21 cellular contexts compared by ENCODE assay signal in genomic region chr9:22514866-22515265, GRCh38.
"Had no signal": no experiment of that assay in that cellular context is flagged by ENCODE, and none has a peak within 500 bp of the region (broad histone marks: within the 10 kb centered on the region; RNA-seq: fewer than 3 reads in every experiment).

No MANE protein-coding gene starts in this region.

- ATAC-seq: activated naive CD4-positive, alpha-beta T cell treated with anti-CD3 and anti-CD28 coated beads, Interleukin-2, amount 50 U/mL, for 72 hours; left lobe of liver had no signal

- H3K27me3 ChIP-seq: adrenal gland, right atrium auricular region, suprapubic skin, transverse colon, uterus had no signal

- H3K36me3 ChIP-seq: adrenal gland, right atrium auricular region, suprapubic skin, transverse colon, uterus had no signal

- H3K27ac Mint-ChIP-seq: activated naive CD4-positive, alpha-beta T cell treated with anti-CD3 and anti-CD28 coated beads, Interleukin-2, amount 50 U/mL, for 72 hours; dendritic cell treated with granulocyte-macrophage colony-stimulating factor and Interleukin-4, amounts not matched to agents 40 ng/mL and 50 ng/mL, for 4 days; progenitor cell of endocrine pancreas; stimulated activated naive CD8-positive, alpha-beta T cell treated with anti-CD3 and anti-CD28 coated beads, Interleukin-15, Interleukin-2, amounts not matched to agents 100 ng/mL and 50 ng/mL, for 24 hours; T-helper 2 cell treated with Interferon-gamma antibody and Interleukin-4, amounts not matched to agents 5 μg/mL and 100 μg/mL, for 36 hours had no signal

- H3K9me3 ChIP-seq: adrenal gland, right atrium auricular region, suprapubic skin, transverse colon, uterus had no signal

- FAIRE-seq: astrocyte, TTC549 had no signal

- H3K27ac ChIP-seq: adrenal gland, right atrium auricular region, suprapubic skin, transverse colon, uterus had no signal

- H3K4me3 Mint-ChIP-seq: dendritic cell treated with granulocyte-macrophage colony-stimulating factor and Interleukin-4, amounts not matched to agents 40 ng/mL and 50 ng/mL, for 4 days; stimulated activated naive CD8-positive, alpha-beta T cell treated with anti-CD3 and anti-CD28 coated beads, Interleukin-15, Interleukin-2, amounts not matched to agents 100 ng/mL and 50 ng/mL, for 24 hours; T-helper 2 cell treated with Interferon-gamma antibody and Interleukin-4, amounts not matched to agents 5 μg/mL and 100 μg/mL, for 36 hours had no signal

- H3K27me3 Mint-ChIP-seq: dendritic cell treated with granulocyte-macrophage colony-stimulating factor and Interleukin-4, amounts not matched to agents 40 ng/mL and 50 ng/mL, for 4 days; progenitor cell of endocrine pancreas; stimulated activated naive CD8-positive, alpha-beta T cell treated with anti-CD3 and anti-CD28 coated beads, Interleukin-15, Interleukin-2, amounts not matched to agents 100 ng/mL and 50 ng/mL, for 24 hours had no signal

- H3K36me3 Mint-ChIP-seq: activated naive CD4-positive, alpha-beta T cell treated with anti-CD3 and anti-CD28 coated beads, Interleukin-2, amount 50 U/mL, for 72 hours had no signal

- H3K4me1 ChIP-seq: adrenal gland, right atrium auricular region, suprapubic skin, transverse colon, uterus had no signal

- DNase-seq: activated CD4-positive, alpha-beta T cell treated with anti-CD3 and anti-CD28 coated beads, Interleukin-2, amount 50 U/mL, for 48 hours; activated gamma-delta T cell treated with Interleukin-2 at 50 U/mL for 16 hours; adrenal gland; effector CD8-positive, alpha-beta T cell; foreskin fibroblast; glutamatergic neuron; hypothalamus; islet precursor cell; occipital lobe; transverse colon; uterus had no signal

- H3K9me3 Mint-ChIP-seq: activated naive CD4-positive, alpha-beta T cell treated with anti-CD3 and anti-CD28 coated beads, Interleukin-2, amount 50 U/mL, for 72 hours; dendritic cell treated with granulocyte-macrophage colony-stimulating factor and Interleukin-4, amounts not matched to agents 40 ng/mL and 50 ng/mL, for 4 days; stimulated activated naive CD8-positive, alpha-beta T cell treated with anti-CD3 and anti-CD28 coated beads, Interleukin-15, Interleukin-2, amounts not matched to agents 100 ng/mL and 50 ng/mL, for 24 hours; T-helper 2 cell treated with Interferon-gamma antibody and Interleukin-4, amounts not matched to agents 5 μg/mL and 100 μg/mL, for 36 hours had no signal

- H3K4me3 ChIP-seq: adrenal gland, right atrium auricular region, suprapubic skin, transverse colon, uterus had no signal
